Comparison of ENCODE assay signal across 25 cellular contexts in genomic region chr14:58712357-58712756, GRCh38.
DNase-seq lines count a peak whose midpoint lies in the region; FAIRE-seq and TF ChIP-seq lines count a peak whose summit lies in the region.
"Had no signal": no experiment of that assay in that cellular context is flagged by ENCODE, and none has a peak within 500 bp of the region (broad histone marks: within the 10 kb centered on the region; RNA-seq: fewer than 3 reads in every experiment).

No MANE protein-coding gene starts in this region.

- H3K9me3 Mint-ChIP-seq in astrocyte (ENCODE audit: unreplicated experiment) (no peaks in the 10 kb centered on the region), nephron progenitor cell (no peaks in the 10 kb centered on the region)
- H3K9me3 Mint-ChIP-seq: activated T-cell treated with anti-CD3 and anti-CD28 coated beads, Interleukin-2, amount 50 U/mL, for 4 hours; T-helper 1 cell treated with Interleukin-12 subunit alpha and Interleukin-12 subunit beta and Interleukin-4 antibody, amounts not matched to agents 30 μg/mL and 1 μg/mL, for 36 hours had no signal

- H3K27ac Mint-ChIP-seq in astrocyte (ENCODE audit: unreplicated experiment) (no peak overlapping the region), nephron progenitor cell (peak overlapping the region; percentile 58)
- H3K27ac Mint-ChIP-seq: CD4-positive, alpha-beta memory T cell; T-helper 1 cell treated with Interleukin-12 subunit alpha and Interleukin-12 subunit beta and Interleukin-4 antibody, amounts not matched to agents 30 μg/mL and 1 μg/mL, for 36 hours had no signal

- H3K9ac ChIP-seq in astrocyte (ENCODE audit: low read length): no peak overlapping the region

- TF ChIP-seq CTCF in astrocyte (IDR thresholded peaks at IDR 0.05; ENCODE audit: insufficient read depth, low read depth, low read length): no peak
- no peak for TF ChIP-seq CTCF in nephron progenitor cell (IDR thresholded peaks at IDR 0.05)
- TF ChIP-seq CTCF in GM13977 (IDR thresholded peaks at IDR 0.05; ENCODE audit: extremely low read depth, insufficient read depth, missing control alignments): no peak

- no peak overlapping the region for H3K4me3 ChIP-seq in astrocyte (ENCODE audit: insufficient read depth, low read depth, low read length)
- H3K4me3 ChIP-seq: coronary artery, esophagus squamous epithelium, prostate gland, SJCRH30 had no signal

- H3K36me3 ChIP-seq in astrocyte (ENCODE audit: insufficient read depth, low read length): no peaks in the 10 kb centered on the region
- H3K36me3 ChIP-seq: esophagus squamous epithelium, prostate gland, SJCRH30 had no signal

- no peaks in the 10 kb centered on the region for H4K20me1 ChIP-seq in astrocyte (ENCODE audit: insufficient read depth, low read length)

- H3K27ac ChIP-seq in astrocyte (ENCODE audit: low read depth, low read length): no peak overlapping the region
- H3K27ac ChIP-seq: 22Rv1, coronary artery, esophagus squamous epithelium, prostate gland, SJCRH30 had no signal

- H3K27me3 Mint-ChIP-seq in astrocyte (ENCODE audit: low read depth, unreplicated experiment): no peaks in the 10 kb centered on the region
- no peaks in the 10 kb centered on the region for H3K27me3 Mint-ChIP-seq in nephron progenitor cell (ENCODE audit: low read depth, poor library complexity)

- H3K4me1 ChIP-seq in astrocyte (ENCODE audit: insufficient read depth, low read length): peaks cover 3% of the 10 kb centered on the region
- H3K4me1 ChIP-seq: esophagus squamous epithelium, prostate gland had no signal

- no peak overlapping the region for H3K4me3 Mint-ChIP-seq in astrocyte (ENCODE audit: unreplicated experiment)
- no peak overlapping the region for H3K4me3 Mint-ChIP-seq in nephron progenitor cell
- H3K4me3 Mint-ChIP-seq: activated T-cell treated with anti-CD3 and anti-CD28 coated beads, Interleukin-2, amount 50 U/mL, for 4 hours; CD4-positive, alpha-beta memory T cell; T-helper 1 cell treated with Interleukin-12 subunit alpha and Interleukin-12 subunit beta and Interleukin-4 antibody, amounts not matched to agents 30 μg/mL and 1 μg/mL, for 36 hours had no signal

- H3K4me1 Mint-ChIP-seq in astrocyte (ENCODE audit: low read depth, unreplicated experiment): peaks cover 10% of the 10 kb centered on the region
- peaks cover 57% of the 10 kb centered on the region for H3K4me1 Mint-ChIP-seq in nephron progenitor cell

- no peaks in the 10 kb centered on the region for H3K27me3 ChIP-seq in astrocyte (ENCODE audit: insufficient read depth, low read length)
- H3K27me3 ChIP-seq: esophagus squamous epithelium, SJCRH30 had no signal

- in situ Hi-C loops in GM13977 (cut with MboI; ENCODE audit: low pct_unique_long_range_greater_than_20kb, low sequenced_read_pairs, unreplicated experiment): no loop called here

- no peak overlapping the region for H2AFZ ChIP-seq in astrocyte (ENCODE audit: low read depth, low read length)

- no peaks in the 10 kb centered on the region for H3K79me2 ChIP-seq in astrocyte (ENCODE audit: insufficient read depth, low read length)

- peak; percentile 9 for DNase-seq in NCI-H1694 treated with DMSO at 0.1 percent for 48 hours (lab: John Stamatoyannopoulos, UW)
- no peak for DNase-seq in NCI-H1694 (lab: John Stamatoyannopoulos, UW)
- peak; percentile 54 for DNase-seq in NCI-H524 treated with DMSO at 0.1 percent for 48 hours (lab: John Stamatoyannopoulos, UW)
- DNase-seq in astrocyte (ENCODE audit: low read depth): peak; percentile 31
- no peak for DNase-seq in nephron progenitor cell
- DNase-seq in epidermal melanocyte (ENCODE audit: insufficient read length, low spot score): no peak
- DNase-seq in GM13977 (ENCODE audit: low spot score): no peak
- DNase-seq in NCI-H2107 treated with DMSO at 0.1 percent for 48 hours (lab: John Stamatoyannopoulos, UW; ENCODE audit: unreplicated experiment): no peak
- DNase-seq: activated CD4-positive, alpha-beta T cell treated with anti-CD3 and anti-CD28 coated beads for 4 hours; activated naive CD4-positive, alpha-beta T cell treated with Interleukin-2 at 50 U/mL for 16 hours; activated T-cell treated with anti-CD3 and anti-CD28 coated beads, Interleukin-2, amount 50 U/mL, for 4 hours; amniotic stem cell; CD4-positive, alpha-beta memory T cell; esophagus squamous epithelium; GOT3; mammary epithelial cell; NCI-H1092 treated with DMSO at 0.1 percent for 48 hours; NCI-H2029 treated with DMSO at 0.1 percent for 48 hours; NK-92 treated with Interleukin-12 subunit alpha and Interleukin-12 subunit beta, amount 100 ng/mL, for 24 hours; SJCRH30 had no signal

- H3K4me2 ChIP-seq in astrocyte (ENCODE audit: low read length): no peak overlapping the region

- no peaks in the 10 kb centered on the region for H3K36me3 Mint-ChIP-seq in astrocyte (ENCODE audit: low read depth, unreplicated experiment)
- no peaks in the 10 kb centered on the region for H3K36me3 Mint-ChIP-seq in nephron progenitor cell (ENCODE audit: low read depth)
- H3K36me3 Mint-ChIP-seq: CD4-positive, alpha-beta memory T cell had no signal

- no peak for FAIRE-seq in astrocyte (lab: Jason Lieb, UNC)
- FAIRE-seq: bronchial epithelial cell had no signal

- H3K9me3 ChIP-seq in astrocyte (ENCODE audit: insufficient read depth, low read depth, low read length): no peaks in the 10 kb centered on the region
- H3K9me3 ChIP-seq: esophagus squamous epithelium, prostate gland, SJCRH30 had no signal

Comparison
In these comparisons a context has a peak if more than half of its experiments do, and no peak if none do; other contexts are left out.
1. DNase-seq: peak in NCI-H1694 treated with DMSO at 0.1 percent for 48 hours (single experiment), NCI-H524 treated with DMSO at 0.1 percent for 48 hours (single experiment) and astrocyte (single experiment); none in NCI-H1694 (single experiment), nephron progenitor cell (single experiment), epidermal melanocyte (single experiment), GM13977 (single experiment) and NCI-H2107 treated with DMSO at 0.1 percent for 48 hours (single experiment).